16 cellular contexts compared by ENCODE assay signal in the genomic region with DNA sequence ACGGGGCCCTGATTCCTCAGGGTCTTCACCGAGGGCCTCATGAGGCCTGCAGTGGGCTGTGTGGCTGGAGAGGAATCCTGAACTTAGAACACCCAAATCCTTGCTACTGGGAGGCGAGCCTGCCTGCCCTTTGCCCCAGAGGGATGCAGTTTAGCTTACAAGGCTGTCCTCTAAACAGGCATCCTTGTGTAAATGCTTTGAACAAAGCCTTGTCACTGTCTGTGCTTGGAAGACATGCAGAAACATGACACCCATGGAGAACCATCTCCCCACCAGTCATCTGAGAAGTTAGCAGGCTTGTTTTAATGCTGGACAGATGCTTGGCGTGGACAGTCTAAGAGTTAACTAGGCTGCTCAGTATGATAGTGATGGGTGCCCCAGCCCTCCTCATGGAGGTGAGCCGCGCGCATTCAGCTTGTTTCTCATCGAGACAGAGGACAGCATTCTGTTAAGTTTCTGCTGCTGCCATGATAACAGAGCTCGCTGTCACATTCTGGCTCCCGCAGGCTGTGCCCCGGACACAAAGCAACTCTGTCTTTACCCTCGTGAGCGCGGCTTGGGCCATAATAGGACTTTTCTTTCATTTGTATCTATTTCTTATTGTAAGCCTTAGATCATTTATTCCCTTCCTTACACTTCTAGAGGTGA. TPM values are rescaled to one million over a fixed set of nuclear protein-coding genes. Genes with fewer than 3 reads are reported as not detected.
DNase-seq lines count a peak whose midpoint lies in the region; ATAC-seq and TF ChIP-seq lines count a peak whose summit lies in the region.
"Had no signal": no experiment of that assay in that cellular context is flagged by ENCODE, and none has a peak within 500 bp of the region (broad histone marks: within the 10 kb centered on the region; RNA-seq: fewer than 3 reads in every experiment).

No MANE protein-coding gene starts in this region.

- no peak for TF ChIP-seq CTCF in colonic mucosa (IDR thresholded peaks at IDR 0.05)

- H3K27ac ChIP-seq in temporal lobe (ENCODE audit: low read depth, low read length) (peak overlapping the region; percentile 97), colonic mucosa (no peak overlapping the region)
- H3K27ac ChIP-seq: KMS-11 had no signal

- H3K4me1 Mint-ChIP-seq in activated T-cell treated with anti-CD3 and anti-CD28 coated beads, Interleukin-2, amount 50 U/mL, for 24 hours (ENCODE audit: low read depth), result peaks cover 3% of the 10 kb centered on the region
- H3K4me1 Mint-ChIP-seq: activated T-helper 17 cell treated with anti-CD3 and anti-CD28 coated beads, Interleukin-2, amount 50 U/mL, for 72 hours had no signal

- no peak for ATAC-seq in GM21423 (IDR thresholded peaks at IDR 0.05; ENCODE audit: unreplicated experiment)
- ATAC-seq: activated T-helper 17 cell treated with anti-CD3 and anti-CD28 coated beads, Interleukin-2, amount 50 U/mL, for 72 hours had no signal

- intact Hi-C loops in colonic mucosa (cut with DNase I), result no loop called here

- no peaks in the 10 kb centered on the region for H3K9me3 Mint-ChIP-seq in activated T-cell treated with anti-CD3 and anti-CD28 coated beads, Interleukin-2, amount 50 U/mL, for 24 hours
- H3K9me3 Mint-ChIP-seq: activated T-helper 17 cell treated with anti-CD3 and anti-CD28 coated beads, Interleukin-2, amount 50 U/mL, for 72 hours had no signal

- no peaks in the 10 kb centered on the region for H3K27me3 Mint-ChIP-seq in activated T-cell treated with anti-CD3 and anti-CD28 coated beads, Interleukin-2, amount 50 U/mL, for 24 hours
- H3K27me3 Mint-ChIP-seq: activated T-helper 17 cell treated with anti-CD3 and anti-CD28 coated beads, Interleukin-2, amount 50 U/mL, for 72 hours had no signal

- no peak for DNase-seq in activated T-cell treated with anti-CD3 and anti-CD28 coated beads, Interleukin-2, amount 50 U/mL, for 24 hours
- DNase-seq in activated T-cell treated with anti-CD3 and anti-CD28 coated beads for 4 hours, result no peak
- peak; percentile 89 for DNase-seq in fibroblast of gingiva (ENCODE audit: low read depth)
- peak; percentile 82 for DNase-seq in myocyte (ENCODE audit: low read depth)
- no peak for DNase-seq in DMS 273 (lab: John Stamatoyannopoulos, UW; ENCODE audit: unreplicated experiment)
- DNase-seq in colonic mucosa, result no peak
- DNase-seq: 8988T; activated CD4-positive, alpha-beta T cell treated with anti-CD3 and anti-CD28 coated beads for 1 hour; Calu3; central memory CD4-positive, alpha-beta T cell; NCI-H2029 treated with DMSO at 0.1 percent for 48 hours had no signal

- peaks cover 84% of the 10 kb centered on the region for H3K36me3 Mint-ChIP-seq in activated T-cell treated with anti-CD3 and anti-CD28 coated beads, Interleukin-2, amount 50 U/mL, for 24 hours (ENCODE audit: low read depth)

- H3K9ac ChIP-seq in colonic mucosa (ENCODE audit: low read depth in 2 of 2, low read length in 2 of 2), result no peak overlapping the region
- H3K9ac ChIP-seq: KMS-11 had no signal

- H3K9me3 ChIP-seq in colonic mucosa, result no peaks in the 10 kb centered on the region
- H3K9me3 ChIP-seq: thoracic aorta had no signal

- no peak overlapping the region for H3K4me3 Mint-ChIP-seq in activated T-cell treated with anti-CD3 and anti-CD28 coated beads, Interleukin-2, amount 50 U/mL, for 24 hours
- H3K4me3 Mint-ChIP-seq: activated T-helper 17 cell treated with anti-CD3 and anti-CD28 coated beads, Interleukin-2, amount 50 U/mL, for 72 hours had no signal

- peak overlapping the region; percentile 8 for H3K27ac Mint-ChIP-seq in activated T-cell treated with anti-CD3 and anti-CD28 coated beads, Interleukin-2, amount 50 U/mL, for 24 hours
- H3K27ac Mint-ChIP-seq: activated T-helper 17 cell treated with anti-CD3 and anti-CD28 coated beads, Interleukin-2, amount 50 U/mL, for 72 hours had no signal

- H3K4me1 ChIP-seq in colonic mucosa, result no peaks in the 10 kb centered on the region

- H3K27me3 ChIP-seq in colonic mucosa, result no peaks in the 10 kb centered on the region

- no peak overlapping the region for H3K4me3 ChIP-seq in colonic mucosa
- H3K4me3 ChIP-seq: thoracic aorta had no signal

- peaks cover 10% of the 10 kb centered on the region for H3K36me3 ChIP-seq in colonic mucosa

RNA-seq across cellular contexts. Expression of a gene that starts 42.8 kb away (rescaled TPM):
- 39.9 and 44.4 TPM in 2 replicates for total RNA-seq in myocyte
- 34.3 TPM for polyA plus RNA-seq in myocyte (2012)
- 10.8 TPM for total RNA-seq in temporal lobe
- 10 to 100 TPM; 83.2 to 83.5 TPM for total RNA-seq in colonic mucosa

Comparison
In these comparisons a context has a peak if more than half of its experiments do, and no peak if none do; other contexts are left out.
1. DNase-seq: peak in fibroblast of gingiva (single experiment) and myocyte (single experiment); none in activated T-cell treated with anti-CD3 and anti-CD28 coated beads, Interleukin-2, amount 50 U/mL, for 24 hours (single experiment), activated T-cell treated with anti-CD3 and anti-CD28 coated beads for 4 hours (single experiment), DMS 273 (single experiment) and colonic mucosa (single experiment).